ENCODE assay signal across 21 cellular contexts in the genomic region with DNA sequence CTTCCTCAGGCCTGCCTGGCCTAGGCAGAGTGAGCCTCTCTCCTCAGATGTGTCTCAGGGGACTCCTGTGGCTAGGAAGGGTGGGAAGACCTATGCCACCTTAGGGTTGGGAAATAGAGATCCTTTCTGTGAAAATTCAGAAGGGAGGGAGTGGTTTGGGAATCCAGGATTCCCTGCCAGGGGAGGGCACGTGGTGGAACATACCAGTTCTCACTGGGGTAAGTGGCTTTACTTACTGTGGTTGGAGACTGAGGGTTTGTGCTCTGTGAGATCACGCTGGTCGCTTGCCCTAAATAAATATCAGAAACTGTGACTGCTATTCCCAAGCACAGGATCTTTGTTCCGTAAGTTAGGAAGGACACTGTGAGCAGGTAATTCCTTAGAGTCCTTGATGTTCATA. TPM values are rescaled to one million over a fixed set of nuclear protein-coding genes. Genes with fewer than 3 reads are reported as not detected.
"Had no signal": no experiment of that assay in that cellular context is flagged by ENCODE, and none has a peak within 500 bp of the region (broad histone marks: within the 10 kb centered on the region; RNA-seq: fewer than 3 reads in every experiment).

No MANE protein-coding gene starts in this region.

- H3K27ac ChIP-seq: ascending aorta, brain microvascular endothelial cell, gastroesophageal sphincter, heart right ventricle, prostate gland, thoracic aorta, upper lobe of left lung had no signal

- DNase-seq: activated CD4-positive, alpha-beta memory T cell treated with anti-CD3 and anti-CD28 coated beads, Interleukin-2, amount 10 ng/mL, durations not matched to agents 7 days and 5 days; activated CD4-positive, alpha-beta T cell treated with anti-CD3 and anti-CD28 coated beads for 48 hours; brain microvascular endothelial cell; caudate nucleus; dermis blood vessel endothelial cell; effector memory CD4-positive, alpha-beta T cell; heart right ventricle; kidney; naive thymus-derived CD8-positive, alpha-beta T cell; stimulated activated CD4-positive, alpha-beta T cell treated with anti-CD3 and anti-CD28 coated beads, Interleukin-12 subunit alpha, Interleukin-12 subunit beta, amount 100 ng/mL, for 4 hours; stimulated activated naive CD8-positive, alpha-beta T cell treated with anti-CD3 and anti-CD28 coated beads, Interleukin-15, amount 100 ng/mL, for 72 hours; upper lobe of left lung had no signal

- ATAC-seq: activated naive CD4-positive, alpha-beta T cell treated with anti-CD3 and anti-CD28 coated beads, Interleukin-2, amount 50 U/mL, for 72 hours; activated T-helper 17 cell treated with anti-CD3 and anti-CD28 coated beads, Interleukin-2, amount 50 U/mL, for 72 hours; gastroesophageal sphincter; heart right ventricle; left lobe of liver; naive thymus-derived CD8-positive, alpha-beta T cell; SK-N-SH treated with all-trans-retinoic acid at 6 μM for 48 hours; stimulated activated naive CD8-positive, alpha-beta T cell treated with anti-CD3 and anti-CD28 coated beads, Interleukin-15, amount 100 ng/mL, for 72 hours had no signal

- H3K4me3 ChIP-seq: ascending aorta, gastroesophageal sphincter, heart right ventricle, prostate gland, thoracic aorta, upper lobe of left lung had no signal

- H3K4me1 ChIP-seq: ascending aorta, gastroesophageal sphincter, heart right ventricle, prostate gland had no signal

- H3K27me3 ChIP-seq: ascending aorta, brain microvascular endothelial cell, gastroesophageal sphincter, heart right ventricle, upper lobe of left lung had no signal

- FAIRE-seq: kidney had no signal

- H3K9me3 ChIP-seq: ascending aorta, gastroesophageal sphincter, prostate gland, thoracic aorta, upper lobe of left lung had no signal

- H3K36me3 ChIP-seq: ascending aorta, brain microvascular endothelial cell, gastroesophageal sphincter, prostate gland, thoracic aorta had no signal

RNA-seq across cellular contexts. Expression of a gene that starts 16.9 kb away (rescaled TPM):
- total RNA-seq: ascending aorta, osteocyte had no signal
